ENCODE assay signal across 2 cellular contexts in the genomic region with DNA sequence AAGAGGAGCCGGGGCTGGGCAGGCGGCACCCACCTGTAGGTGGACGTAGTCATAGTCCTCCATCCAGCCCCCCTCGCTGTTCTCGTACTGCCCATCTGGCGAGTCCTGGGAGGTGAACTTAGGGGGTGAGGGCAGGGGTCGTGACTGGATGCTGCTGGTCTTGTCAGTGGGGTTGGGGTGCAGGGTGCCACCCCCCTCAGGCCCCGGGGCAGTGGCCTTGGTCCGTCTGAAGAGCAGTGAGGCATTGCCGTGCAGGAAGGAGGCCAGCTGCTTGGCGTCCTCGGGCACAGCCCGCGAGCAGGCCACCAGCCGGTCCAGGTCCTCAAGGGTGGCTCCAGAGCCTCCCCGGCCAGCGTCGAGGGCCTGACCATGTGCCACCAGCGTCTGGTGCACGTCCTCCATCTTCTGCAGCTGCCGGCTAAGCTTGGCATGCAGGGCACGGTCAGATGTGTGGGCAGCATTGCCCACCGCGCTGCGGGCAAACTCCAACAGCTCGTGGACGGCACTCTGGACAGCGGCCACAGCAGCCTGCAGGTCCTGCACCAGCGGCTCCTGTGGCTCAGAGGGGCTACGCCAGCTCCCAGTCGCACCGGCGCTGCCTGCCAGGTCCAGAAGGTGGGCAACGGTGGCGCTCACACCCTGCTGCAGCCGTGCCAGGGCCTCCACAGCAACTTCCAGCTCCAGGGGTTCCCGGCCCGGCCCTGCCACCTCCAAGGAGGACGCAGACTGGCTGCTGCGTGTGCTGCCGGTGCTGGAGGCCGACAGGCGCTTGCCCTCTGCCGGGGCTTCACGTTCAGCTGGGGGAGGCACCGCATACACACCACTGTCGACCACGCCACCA.
TF ChIP-seq lines count a peak whose summit lies in the region.

No MANE protein-coding gene starts in this region.

TF ChIP-seq in SK-N-SH, 30 proteins besides CTCF, POLR2A, EP300 and RAD21:
- no peak for TF ChIP-seq ELF1 (IDR thresholded peaks at IDR 0.05)
- TF ChIP-seq, protein P1, sequence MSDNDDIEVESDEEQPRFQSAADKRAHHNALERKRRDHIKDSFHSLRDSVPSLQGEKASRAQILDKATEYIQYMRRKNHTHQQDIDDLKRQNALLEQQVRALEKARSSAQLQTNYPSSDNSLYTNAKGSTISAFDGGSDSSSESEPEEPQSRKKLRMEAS (IDR thresholded peaks at IDR 0.05; ENCODE audit: low read depth) = no peak
TF ChIP-seq in SK-N-SH: peak in this region for 0.

TF ChIP-seq in SK-N-SH treated with all-trans-retinoic acid at 6 μM for 48 hours, 23 proteins besides CTCF, POLR2A, EP300 and RAD21:
- no peak for TF ChIP-seq ZNF70 (CRISPR knock-in tag; IDR thresholded peaks at IDR 0.05)
- TF ChIP-seq GLIS3 (CRISPR knock-in tag; IDR thresholded peaks at IDR 0.05) = no peak
- no peak for TF ChIP-seq ZNF8 (CRISPR knock-in tag; IDR thresholded peaks at IDR 0.05)
- no peak for TF ChIP-seq ISL1 (CRISPR knock-in tag; IDR thresholded peaks at IDR 0.05)
- no peak for TF ChIP-seq ZFP30 (CRISPR knock-in tag; IDR thresholded peaks at IDR 0.05)
- no peak for TF ChIP-seq ZC3H10 (CRISPR knock-in tag; IDR thresholded peaks at IDR 0.05)
- TF ChIP-seq TOX (CRISPR knock-in tag; IDR thresholded peaks at IDR 0.05; ENCODE audit: borderline replicate concordance) = no peak
- no peak for TF ChIP-seq BACH2 (CRISPR knock-in tag; IDR thresholded peaks at IDR 0.05; ENCODE audit: borderline replicate concordance)
- no peak for TF ChIP-seq ZFP3 (CRISPR knock-in tag; IDR thresholded peaks at IDR 0.05)
- TF ChIP-seq, protein P2, sequence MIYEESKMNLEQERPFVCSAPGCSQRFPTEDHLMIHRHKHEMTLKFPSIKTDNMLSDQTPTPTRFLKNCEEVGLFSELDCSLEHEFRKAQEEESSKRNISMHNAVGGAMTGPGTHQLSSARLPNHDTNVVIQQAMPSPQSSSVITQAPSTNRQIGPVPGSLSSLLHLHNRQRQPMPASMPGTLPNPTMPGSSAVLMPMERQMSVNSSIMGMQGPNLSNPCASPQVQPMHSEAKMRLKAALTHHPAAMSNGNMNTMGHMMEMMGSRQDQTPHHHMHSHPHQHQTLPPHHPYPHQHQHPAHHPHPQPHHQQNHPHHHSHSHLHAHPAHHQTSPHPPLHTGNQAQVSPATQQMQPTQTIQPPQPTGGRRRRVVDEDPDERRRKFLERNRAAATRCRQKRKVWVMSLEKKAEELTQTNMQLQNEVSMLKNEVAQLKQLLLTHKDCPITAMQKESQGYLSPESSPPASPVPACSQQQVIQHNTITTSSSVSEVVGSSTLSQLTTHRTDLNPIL (CRISPR knock-in tag; IDR thresholded peaks at IDR 0.05; ENCODE audit: low read depth) = no peak
- TF ChIP-seq, protein P3, sequence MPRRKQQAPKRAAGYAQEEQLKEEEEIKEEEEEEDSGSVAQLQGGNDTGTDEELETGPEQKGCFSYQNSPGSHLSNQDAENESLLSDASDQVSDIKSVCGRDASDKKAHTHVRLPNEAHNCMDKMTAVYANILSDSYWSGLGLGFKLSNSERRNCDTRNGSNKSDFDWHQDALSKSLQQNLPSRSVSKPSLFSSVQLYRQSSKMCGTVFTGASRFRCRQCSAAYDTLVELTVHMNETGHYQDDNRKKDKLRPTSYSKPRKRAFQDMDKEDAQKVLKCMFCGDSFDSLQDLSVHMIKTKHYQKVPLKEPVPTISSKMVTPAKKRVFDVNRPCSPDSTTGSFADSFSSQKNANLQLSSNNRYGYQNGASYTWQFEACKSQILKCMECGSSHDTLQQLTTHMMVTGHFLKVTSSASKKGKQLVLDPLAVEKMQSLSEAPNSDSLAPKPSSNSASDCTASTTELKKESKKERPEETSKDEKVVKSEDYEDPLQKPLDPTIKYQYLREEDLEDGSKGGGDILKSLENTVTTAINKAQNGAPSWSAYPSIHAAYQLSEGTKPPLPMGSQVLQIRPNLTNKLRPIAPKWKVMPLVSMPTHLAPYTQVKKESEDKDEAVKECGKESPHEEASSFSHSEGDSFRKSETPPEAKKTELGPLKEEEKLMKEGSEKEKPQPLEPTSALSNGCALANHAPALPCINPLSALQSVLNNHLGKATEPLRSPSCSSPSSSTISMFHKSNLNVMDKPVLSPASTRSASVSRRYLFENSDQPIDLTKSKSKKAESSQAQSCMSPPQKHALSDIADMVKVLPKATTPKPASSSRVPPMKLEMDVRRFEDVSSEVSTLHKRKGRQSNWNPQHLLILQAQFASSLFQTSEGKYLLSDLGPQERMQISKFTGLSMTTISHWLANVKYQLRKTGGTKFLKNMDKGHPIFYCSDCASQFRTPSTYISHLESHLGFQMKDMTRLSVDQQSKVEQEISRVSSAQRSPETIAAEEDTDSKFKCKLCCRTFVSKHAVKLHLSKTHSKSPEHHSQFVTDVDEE (CRISPR knock-in tag; IDR thresholded peaks at IDR 0.05) = no peak
TF ChIP-seq in SK-N-SH treated with all-trans-retinoic acid at 6 μM for 48 hours: peak in this region for 0.
